ENCODE assay signal across 15 cellular contexts in genomic region chr4:93827272-93827947, GRCh38. TPM values are rescaled to one million over a fixed set of nuclear protein-coding genes. Genes with fewer than 3 reads are reported as not detected.
DNase-seq lines count a peak whose midpoint lies in the region; ATAC-seq, FAIRE-seq and TF ChIP-seq lines count a peak whose summit lies in the region.
"Had no signal": no experiment of that assay in that cellular context is flagged by ENCODE, and none has a peak within 500 bp of the region (broad histone marks: within the 10 kb centered on the region; RNA-seq: fewer than 3 reads in every experiment).

No MANE protein-coding gene starts in this region.

- peak overlapping the region; percentile 66 for H3K4me3 ChIP-seq in WERI-Rb-1 (ENCODE audit: low read depth, low read length)
- peak overlapping the region; percentile 60 for H3K4me3 ChIP-seq in iPS-15b (ENCODE audit: low read depth, low read length)
- no peak overlapping the region for H3K4me3 ChIP-seq in small intestine (ENCODE audit: low read depth in 1 of 2, low read length in 2 of 2)
- H3K4me3 ChIP-seq in tibial artery = no peak overlapping the region

- no peaks in the 10 kb centered on the region for H3K36me3 ChIP-seq in WERI-Rb-1
- no peaks in the 10 kb centered on the region for H3K36me3 ChIP-seq in iPS-15b (ENCODE audit: control insufficient read depth, insufficient read depth, low read length)
- no peaks in the 10 kb centered on the region for H3K36me3 ChIP-seq in small intestine (ENCODE audit: control insufficient read depth in 2 of 2, insufficient read depth in 2 of 2, low read length in 2 of 2)
- H3K36me3 ChIP-seq in tibial artery = no peaks in the 10 kb centered on the region

- H3K27me3 ChIP-seq in WERI-Rb-1 (ENCODE audit: insufficient read depth, low read depth, severe bottlenecking) (peaks cover 65% of the 10 kb centered on the region), iPS-15b (ENCODE audit: control insufficient read depth, insufficient read depth, low read length) (peaks cover 60% of the 10 kb centered on the region), small intestine (ENCODE audit: control insufficient read depth in 2 of 2, insufficient read depth in 2 of 2, low read length in 2 of 2) (peaks cover 6 to 28% of the 10 kb centered on the region in 2 donors), tibial artery (peaks cover 0 to 64% of the 10 kb centered on the region in 2 donors)

- intact Hi-C loops in tibial artery (cut with DNase I; ENCODE audit: low total_unique reads) = no loop called here

- no peak for FAIRE-seq in small intestine (lab: Jason Lieb, UNC)
- FAIRE-seq: A549, endothelial cell of umbilical vein had no signal

- DNase-seq in NCI-H748 (lab: John Stamatoyannopoulos, UW; ENCODE audit: unreplicated experiment) (peak; percentile 9), NCI-H748 treated with DMSO at 0.1 percent for 48 hours (lab: John Stamatoyannopoulos, UW) (no peak), WERI-Rb-1 (peak; percentile 29), small intestine (peak; percentile 62), tibial artery (no peak), NCI-H2196 (lab: John Stamatoyannopoulos, UW; ENCODE audit: unreplicated experiment) (no peak)
- DNase-seq: amygdala; DMS153; nucleus accumbens; stimulated activated CD4-positive, alpha-beta T cell treated with anti-CD3 and anti-CD28 coated beads, Interleukin-4, amount 100 ng/mL, for 24 hours; T-helper 9 cell had no signal

- 2 to 7% (median 4%) methylated on average over 26 of the region's 26 CpGs for WGBS in small intestine, 3 donors

- no peaks in the 10 kb centered on the region for H3K9me3 ChIP-seq in WERI-Rb-1 (ENCODE audit: severe bottlenecking)
- no peaks in the 10 kb centered on the region for H3K9me3 ChIP-seq in iPS-15b (ENCODE audit: control insufficient read depth, insufficient read depth, low read length)
- no peaks in the 10 kb centered on the region for H3K9me3 ChIP-seq in small intestine (ENCODE audit: control insufficient read depth, low read depth)
- no peaks in the 10 kb centered on the region for H3K9me3 ChIP-seq in tibial artery
- H3K9me3 ChIP-seq: A549 had no signal

- no peak for ATAC-seq in GM21360 (IDR thresholded peaks at IDR 0.05; ENCODE audit: unreplicated experiment)

- H3K9ac ChIP-seq in iPS-15b (ENCODE audit: low read depth, low read length) = no peak overlapping the region

- H3K27ac ChIP-seq in WERI-Rb-1 (no peak overlapping the region), small intestine (ENCODE audit: low read depth in 1 of 2, low read length in 1 of 2) (no peak overlapping the region), tibial artery (no peak overlapping the region)
- H3K27ac ChIP-seq: A549 had no signal

- H3K4me1 ChIP-seq in iPS-15b (ENCODE audit: control insufficient read depth, insufficient read depth, low read length) (peaks cover 17% of the 10 kb centered on the region), small intestine (ENCODE audit: control insufficient read depth in 2 of 2, insufficient read depth in 1 of 2, low read depth in 1 of 2, low read length in 1 of 2) (peaks cover 0 to 6% of the 10 kb centered on the region in 2 donors), tibial artery (peaks cover 0 to 31% (median 23%) of the 10 kb centered on the region in 4 donors)

- TF ChIP-seq CTCF in WERI-Rb-1 (IDR thresholded peaks at IDR 0.05; ENCODE audit: low read depth, low read length) = no peak
- TF ChIP-seq CTCF in tibial artery (IDR thresholded peaks at IDR 0.05) = no peak

RNA-seq across cellular contexts. Expression of gene ATOH1, which starts 1.1 kb away (rescaled TPM):
- 10 to 100 TPM in 2 of 3 donors, 1 to 10 TPM in 1; 8.9 to 21.3 (median 17.4) TPM for polyA plus RNA-seq in small intestine
- polyA plus RNA-seq: A549, endothelial cell of umbilical vein had no signal

Comparison
In these comparisons a context has a peak if more than half of its experiments do, and no peak if none do; other contexts are left out.
1. DNase-seq: peak in NCI-H748 (single experiment), WERI-Rb-1 (single experiment) and small intestine (single experiment); none in NCI-H748 treated with DMSO at 0.1 percent for 48 hours (single experiment), tibial artery (0 of 2) and NCI-H2196 (single experiment).
2. H3K4me3 ChIP-seq: peak in WERI-Rb-1 (single experiment) and iPS-15b (single experiment); none in small intestine (0 of 2) and tibial artery (0 of 2).